In the genomic region with DNA sequence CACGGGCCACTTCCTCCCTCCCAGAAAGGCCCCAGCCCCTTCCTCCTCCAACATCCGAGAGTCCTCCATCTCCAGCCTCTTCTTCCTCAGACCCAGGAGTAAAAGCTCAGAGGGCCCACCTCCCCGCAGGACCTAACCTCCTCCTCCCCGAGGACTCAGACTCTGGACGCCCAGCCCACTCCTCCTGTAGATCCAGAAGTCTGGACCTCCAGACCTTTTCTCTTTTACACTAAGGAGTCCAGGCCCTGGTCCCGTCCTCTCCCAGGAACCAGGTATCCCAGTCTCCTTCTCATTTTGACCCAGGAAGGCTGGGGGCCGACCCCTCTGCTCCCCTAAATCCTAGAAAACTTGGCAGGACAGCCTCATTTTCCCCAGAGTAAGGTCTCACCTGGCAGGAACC, we compare ENCODE assay signal across 20 cellular contexts. TPM values are rescaled to one million over a fixed set of nuclear protein-coding genes. Genes with fewer than 3 reads are reported as not detected.
DNase-seq lines count a peak whose midpoint lies in the region; ATAC-seq, FAIRE-seq and TF ChIP-seq lines count a peak whose summit lies in the region.
"Had no signal": no experiment of that assay in that cellular context is flagged by ENCODE, and none has a peak within 500 bp of the region (broad histone marks: within the 10 kb centered on the region; RNA-seq: fewer than 3 reads in every experiment).

No MANE protein-coding gene starts in this region.

- no peak overlapping the region for H2AFZ ChIP-seq in SK-N-SH (ENCODE audit: low read depth)
- peak overlapping the region; percentile 93 for H2AFZ ChIP-seq in K562 (ENCODE audit: low read depth, low read length)

- H3K4me3 Mint-ChIP-seq in glutamatergic neuron (ENCODE audit: unreplicated experiment), result no peak overlapping the region
- H3K4me3 Mint-ChIP-seq: CD8-positive, alpha-beta T cell had no signal

- TF ChIP-seq RAD21 in SK-N-SH (IDR thresholded peaks at IDR 0.05; ENCODE audit: low read length) (no peak), K562 (CRISPR knock-in tag; conservative IDR thresholded peaks at IDR 0.05 in 1 of 2, IDR thresholded peaks at IDR 0.05 in 1 of 2) (no peak)

- H3K9ac ChIP-seq in SK-N-SH, result no peak overlapping the region
- H3K9ac ChIP-seq in K562 (ENCODE audit: insufficient read depth in 1 of 2, low read depth in 2 of 2, low read length in 2 of 2), result no peak overlapping the region; a peak in 2 of 4 replicates

- CTCF ChIA-PET in SK-N-SH (lab: Yijun Ruan, JAX) (no interaction called here), K562 (lab: Yijun Ruan, JAX; ENCODE audit: low intra/inter-chr PET ratio) (no interaction called here)

- H4K20me1 ChIP-seq in SK-N-SH (ENCODE audit: insufficient read depth), result no peaks in the 10 kb centered on the region
- no peaks in the 10 kb centered on the region for H4K20me1 ChIP-seq in K562 (replicated peaks; ENCODE audit: control insufficient read depth, insufficient read depth, low read length)

- H3K27me3 ChIP-seq in SK-N-SH (ENCODE audit: insufficient read depth), result peaks cover 15% of the 10 kb centered on the region; the same call in 1 of the 2 replicates
- peaks cover 0 to 8% of the 10 kb centered on the region in 2 experiments; a peak in 2 of 5 replicates for H3K27me3 ChIP-seq in K562 (ENCODE audit: control insufficient read depth in 2 of 2, insufficient read depth in 2 of 2, low read length in 2 of 2)
- H3K27me3 ChIP-seq in uterus, result peaks cover 0 to 12% of the 10 kb centered on the region in 2 donors

- POLR2A ChIA-PET in SK-N-SH (lab: Yijun Ruan, JAX) (no interaction called here), K562 (lab: Yijun Ruan, JAX) (interaction anchor here (0.6 kb wide), 1 partner anchor 70 kb away, joined by 3 read pairs; no protein-coding TSS in a partner anchor)

- TF ChIP-seq POLR2A in K562 (conservative IDR thresholded peaks at IDR 0.05), result no peak
- no peak for TF ChIP-seq POLR2A in uterus (IDR thresholded peaks at IDR 0.05)

- ATAC-seq in SK-N-SH treated with all-trans-retinoic acid at 6 μM for 48 hours (no peak), K562 (no peak)
- ATAC-seq: CD8-positive, alpha-beta T cell had no signal

- 29% methylated on average over 7 of the region's 7 CpGs for WGBS in SK-N-SH (ENCODE audit: low lambda C conversion rate)
- WGBS in K562 (ENCODE audit: insufficient coverage, low coverage, missing lambda C conversion rate), result 67% methylated on average over 7 of the region's 7 CpGs

- H3K9me2 ChIP-seq in SK-N-SH, result no peaks in the 10 kb centered on the region

- TF ChIP-seq CTCF in SK-N-SH (IDR thresholded peaks at IDR 0.05) (no peak), K562 (IDR thresholded peaks at IDR 0.05 in 2 of 3, conservative IDR thresholded peaks at IDR 0.05 in 1 of 3; ENCODE audit: insufficient read depth in 2 of 3, low read depth in 1 of 3, low read length in 3 of 3) (no peak), uterus (IDR thresholded peaks at IDR 0.05) (no peak), glutamatergic neuron (IDR thresholded peaks at IDR 0.05; ENCODE audit: partially characterized antibody, unreplicated experiment) (no peak)

- no TSS peak for BruUV-seq in K562 (replicated peaks; lab: Mats Ljungman, UMichigan)

- no peak for TF ChIP-seq EP300 in SK-N-SH (IDR thresholded peaks at IDR 0.05; ENCODE audit: borderline replicate concordance in 1 of 2, low read depth in 1 of 2, low read length in 1 of 2)
- no peak for TF ChIP-seq EP300 in K562 (IDR thresholded peaks at IDR 0.05; ENCODE audit: low read length)

- no peaks in the 10 kb centered on the region for H3K79me2 ChIP-seq in SK-N-SH (ENCODE audit: insufficient read depth)
- H3K79me2 ChIP-seq in K562 (ENCODE audit: control insufficient read depth, insufficient read depth, low read length), result no peaks in the 10 kb centered on the region

- DNase-seq in SK-N-SH, result peak; percentile 5
- no peak for DNase-seq in K562 (ENCODE audit: extremely low read depth in 1 of 4, low spot score in 3 of 4)
- peak; percentile 63 for DNase-seq in posterior vena cava (ENCODE audit: low spot score)
- no peak for DNase-seq in uterus
- no peak for DNase-seq in DMS53 treated with DMSO at 0.1 percent for 48 hours (lab: John Stamatoyannopoulos, UW; ENCODE audit: unreplicated experiment)
- DNase-seq in glutamatergic neuron, result no peak
- DNase-seq: CD8-positive, alpha-beta T cell; COR-L47; DMS79; GOT3; IMR-90; KG1 had no signal

- no peak overlapping the region for H3K27ac Mint-ChIP-seq in glutamatergic neuron (ENCODE audit: unreplicated experiment)
- H3K27ac Mint-ChIP-seq: CD8-positive, alpha-beta T cell had no signal

- H3K9me3 Mint-ChIP-seq in glutamatergic neuron (ENCODE audit: unreplicated experiment), result peaks cover 1% of the 10 kb centered on the region
- H3K9me3 Mint-ChIP-seq: CD8-positive, alpha-beta T cell had no signal

- no peak overlapping the region for H3K4me3 ChIP-seq in SK-N-SH (ENCODE audit: low read depth in 2 of 2, low read length in 1 of 2)
- H3K4me3 ChIP-seq in K562, result no peak overlapping the region
- H3K4me3 ChIP-seq in uterus, result no peak overlapping the region

- no peak overlapping the region for H3K27ac ChIP-seq in SK-N-SH (ENCODE audit: low read depth in 2 of 2, low read length in 1 of 2)
- no peak overlapping the region for H3K27ac ChIP-seq in K562 (ENCODE audit: extremely low read depth, low read depth, low read length)
- H3K27ac ChIP-seq in uterus, result no peak overlapping the region
- H3K27ac ChIP-seq: 22Rv1 had no signal

- H3K9me1 ChIP-seq in K562 (ENCODE audit: control insufficient read depth, insufficient read depth, low read length), result no peaks in the 10 kb centered on the region

- no peaks in the 10 kb centered on the region for H3F3A ChIP-seq in SK-N-SH (replicated peaks; ENCODE audit: insufficient read depth)

- intact Hi-C loops in K562 (cut with micrococcal nuclease), result no loop called here
- intact Hi-C loops in posterior vena cava (cut with DNase I), result no loop called here
- intact Hi-C loops in uterus (cut with DNase I; ENCODE audit: low total_unique reads), result no loop called here

- H3K36me3 Mint-ChIP-seq in glutamatergic neuron (ENCODE audit: unreplicated experiment), result no peaks in the 10 kb centered on the region
- H3K36me3 Mint-ChIP-seq: CD14-positive monocyte; CD8-positive, alpha-beta T cell had no signal

- peaks cover 13% of the 10 kb centered on the region for H3K27me3 Mint-ChIP-seq in glutamatergic neuron (ENCODE audit: unreplicated experiment)

- H3K4me1 ChIP-seq in SK-N-SH (ENCODE audit: control insufficient read depth in 1 of 2, insufficient read depth in 2 of 2, low read depth in 1 of 2, low read length in 1 of 2), result no peaks in the 10 kb centered on the region
- H3K4me1 ChIP-seq in K562 (replicated peaks in 1 of 2; ENCODE audit: control insufficient read depth in 2 of 2, insufficient read depth in 2 of 2, low read length in 2 of 2), result peaks cover 19 to 32% of the 10 kb centered on the region in 2 experiments; a peak in 4 of 5 replicates
- no peaks in the 10 kb centered on the region for H3K4me1 ChIP-seq in uterus

- no peaks in the 10 kb centered on the region for H3K4me1 Mint-ChIP-seq in glutamatergic neuron (ENCODE audit: low read depth, unreplicated experiment)

- FAIRE-seq in K562 (lab: Jason Lieb, UNC), result no peak
- FAIRE-seq: G401.6, GM12892, GM19239 had no signal

- no peaks in the 10 kb centered on the region for H3K9me3 ChIP-seq in SK-N-SH
- no peaks in the 10 kb centered on the region for H3K9me3 ChIP-seq in K562 (replicated peaks; ENCODE audit: control insufficient read depth, insufficient read depth, low read depth, low read length)
- no peaks in the 10 kb centered on the region for H3K9me3 ChIP-seq in uterus

- no peak overlapping the region for H3K4me2 ChIP-seq in SK-N-SH
- H3K4me2 ChIP-seq in K562 (ENCODE audit: insufficient read depth, low read length), result peak overlapping the region; percentile 59; the same call in 1 of the 2 replicates

- in situ Hi-C loops in K562 (cut with MboI), result no loop called here

- no peaks in the 10 kb centered on the region for H3K36me3 ChIP-seq in SK-N-SH (replicated peaks in 1 of 2; ENCODE audit: control insufficient read depth in 1 of 2, insufficient read depth in 2 of 2, low read length in 1 of 2)
- H3K36me3 ChIP-seq in K562 (ENCODE audit: control insufficient read depth, insufficient read depth, low read length), result no peaks in the 10 kb centered on the region
- H3K36me3 ChIP-seq in uterus, result no peaks in the 10 kb centered on the region

RNA-seq across cellular contexts. Expression of gene KLK8, which starts 1.9 kb away (rescaled TPM):
- polyA plus RNA-seq in SK-N-SH (2012; rRNA removed) (not detected in 2 replicates), K562 (2011; rRNA removed) (0.62 and 0.79 TPM in 2 replicates), K562 (2014; fragmentation: Illumina TruSeq; extraction: Trizol) (0.44 and 0.49 TPM in 2 replicates), K562 (2014; fragmentation: Nextera tagmentation; extraction: Ambion mirVana) (1 to 10 TPM in 1 of 2 experiments, under 1 TPM in 1; 0.37 to 1.7 TPM), K562 (2014; rRNA removed) (1.1 and 1.4 TPM in 2 replicates)
- not detected in 2 replicates for polyA plus RNA-seq in SK-N-SH (2012; cell fraction: cytosol; rRNA removed)
- not detected in 2 replicates for polyA plus RNA-seq in SK-N-SH (2012; cell fraction: nucleus; rRNA removed)
- 0.93 TPM in 1 of 2 replicates, not detected in the other for total RNA-seq in K562 (2011; cell fraction: chromatin; rRNA removed; ENCODE audit: low replicate concordance)
- total RNA-seq in K562 (2011; cell fraction: nucleolus; rRNA removed), result 0.66 and 2.2 TPM in 2 replicates
- 1.2 and 3.7 TPM in 2 replicates for total RNA-seq in K562 (2011; cell fraction: nucleoplasm; rRNA removed)
- total RNA-seq in K562 (2014; rRNA removed) (0.45 TPM in 1 of 2 replicates, not detected in the other), K562 (2014; rRNA removed; fragmentation: Illumina TruSeq; extraction: Trizol) (0.40 TPM in 1 of 2 replicates, not detected in the other), K562 (2015; rRNA removed; fragmentation: Illumina TruSeq; extraction: Trizol) (0.41 and 0.76 TPM in 2 replicates), K562 (2021) (1.4 TPM in 2 replicates), posterior vena cava (not detected), uterus (1 to 10 TPM in 1 of 4 donors, not detected in 3; 4.8 TPM), glutamatergic neuron (ENCODE audit: unreplicated experiment) (not detected)
- 0.65 and 1.9 TPM in 2 replicates for polyA plus RNA-seq in K562 (2011; cell fraction: cytosol; rRNA removed)
- 0.72 and 2.0 TPM in 2 replicates for polyA plus RNA-seq in K562 (2011; cell fraction: nucleus; rRNA removed)
- polyA plus RNA-seq in K562 (2012), result 1.6 and 3.0 TPM in 2 replicates
- not detected in 2 replicates for polyA minus RNA-seq in K562 (2011; rRNA and poly(A)+ RNA removed)
- polyA minus RNA-seq in K562 (2011; cell fraction: cytosol; rRNA and poly(A)+ RNA removed), result not detected in 2 replicates
- polyA minus RNA-seq in K562 (2011; cell fraction: nucleus; rRNA and poly(A)+ RNA removed), result 0.67 TPM in 1 of 2 replicates, not detected in the other
- total RNA-seq: A673; CD8-positive, alpha-beta T cell; IMR-90 had no signal
- polyA plus RNA-seq: BJ, CD14-positive monocyte, IMR-90 had no signal

RNA-seq across cellular contexts. Expression of gene KLK10, which starts 16.2 kb away (rescaled TPM):
- polyA plus RNA-seq in SK-N-SH (2012; rRNA removed) (not detected in 2 replicates), K562 (2011; rRNA removed) (not detected in 2 replicates), K562 (2014; fragmentation: Illumina TruSeq; extraction: Trizol) (not detected in 2 replicates), K562 (2014; fragmentation: Nextera tagmentation; extraction: Ambion mirVana) (not detected), K562 (2014; rRNA removed) (not detected in 2 replicates)
- polyA plus RNA-seq in SK-N-SH (2012; cell fraction: cytosol; rRNA removed), result not detected in 2 replicates
- not detected in 2 replicates for polyA plus RNA-seq in SK-N-SH (2012; cell fraction: nucleus; rRNA removed)
- total RNA-seq in K562 (2011; cell fraction: chromatin; rRNA removed; ENCODE audit: low replicate concordance), result not detected in 2 replicates
- total RNA-seq in K562 (2011; cell fraction: nucleolus; rRNA removed), result not detected in 2 replicates
- 0.46 TPM in 1 of 2 replicates, not detected in the other for total RNA-seq in K562 (2011; cell fraction: nucleoplasm; rRNA removed)
- total RNA-seq in K562 (2014; rRNA removed) (not detected in 2 replicates), K562 (2014; rRNA removed; fragmentation: Illumina TruSeq; extraction: Trizol) (not detected in 2 replicates), K562 (2015; rRNA removed; fragmentation: Illumina TruSeq; extraction: Trizol) (not detected in 2 replicates), K562 (2021) (0.11 TPM in 1 of 2 replicates, not detected in the other), posterior vena cava (not detected), uterus (1 to 10 TPM in 2 of 4 donors, not detected in 2; 3.8 to 4.1 TPM), glutamatergic neuron (ENCODE audit: unreplicated experiment) (not detected)
- polyA plus RNA-seq in K562 (2011; cell fraction: cytosol; rRNA removed), result 0.18 TPM in 1 of 2 replicates, not detected in the other
- polyA plus RNA-seq in K562 (2011; cell fraction: nucleus; rRNA removed), result not detected in 2 replicates
- polyA plus RNA-seq in K562 (2012), result 0.03 and 0.08 TPM in 2 replicates
- polyA minus RNA-seq in K562 (2011; rRNA and poly(A)+ RNA removed), result not detected in 2 replicates
- polyA minus RNA-seq in K562 (2011; cell fraction: cytosol; rRNA and poly(A)+ RNA removed), result not detected in 2 replicates
- polyA minus RNA-seq in K562 (2011; cell fraction: nucleus; rRNA and poly(A)+ RNA removed), result not detected in 2 replicates
- total RNA-seq: A673; CD8-positive, alpha-beta T cell; IMR-90 had no signal
- polyA plus RNA-seq: BJ, CD14-positive monocyte, IMR-90 had no signal

RNA-seq across cellular contexts. Expression of gene KLK7, which starts 19.6 kb away (rescaled TPM):
- not detected in 2 replicates for polyA plus RNA-seq in SK-N-SH (2012; rRNA removed)
- not detected in 2 replicates for polyA plus RNA-seq in SK-N-SH (2012; cell fraction: cytosol; rRNA removed)
- not detected in 2 replicates for polyA plus RNA-seq in SK-N-SH (2012; cell fraction: nucleus; rRNA removed)
- not detected in 2 replicates for total RNA-seq in K562 (2011; cell fraction: chromatin; rRNA removed; ENCODE audit: low replicate concordance)
- total RNA-seq in K562 (2011; cell fraction: nucleolus; rRNA removed), result not detected in 2 replicates
- not detected in 2 replicates for total RNA-seq in K562 (2011; cell fraction: nucleoplasm; rRNA removed)
- not detected in 2 replicates for total RNA-seq in K562 (2014; rRNA removed)
- not detected in 2 replicates for total RNA-seq in K562 (2014; rRNA removed; fragmentation: Illumina TruSeq; extraction: Trizol)
- total RNA-seq in K562 (2015; rRNA removed; fragmentation: Illumina TruSeq; extraction: Trizol), result not detected in 2 replicates
- not detected in 2 replicates for total RNA-seq in K562 (2021)
- not detected in 2 replicates for polyA plus RNA-seq in K562 (2011; rRNA removed)
- polyA plus RNA-seq in K562 (2011; cell fraction: cytosol; rRNA removed), result 0.06 TPM in 1 of 2 replicates, not detected in the other
- not detected in 2 replicates for polyA plus RNA-seq in K562 (2011; cell fraction: nucleus; rRNA removed)
- polyA plus RNA-seq in K562 (2012), result 0.08 TPM in 1 of 2 replicates, not detected in the other
- not detected in 2 replicates for polyA plus RNA-seq in K562 (2014; fragmentation: Illumina TruSeq; extraction: Trizol)
- under 1 TPM in 1 of 2 experiments, not detected in 1; 0.03 TPM for polyA plus RNA-seq in K562 (2014; fragmentation: Nextera tagmentation; extraction: Ambion mirVana)
- not detected in 2 replicates for polyA plus RNA-seq in K562 (2014; rRNA removed)
- not detected in 2 replicates for polyA minus RNA-seq in K562 (2011; rRNA and poly(A)+ RNA removed)
- polyA minus RNA-seq in K562 (2011; cell fraction: cytosol; rRNA and poly(A)+ RNA removed), result not detected in 2 replicates
- not detected in 2 replicates for polyA minus RNA-seq in K562 (2011; cell fraction: nucleus; rRNA and poly(A)+ RNA removed)
- total RNA-seq in posterior vena cava, result not detected
- 1 to 10 TPM in 1 of 4 donors, under 1 TPM in 1, not detected in 2; 0.14 to 1.1 TPM for total RNA-seq in uterus
- total RNA-seq in glutamatergic neuron (ENCODE audit: unreplicated experiment), result not detected
- total RNA-seq: A673; CD8-positive, alpha-beta T cell; IMR-90 had no signal
- polyA plus RNA-seq: BJ, CD14-positive monocyte, IMR-90 had no signal

RNA-seq across cellular contexts. Expression of gene KLK11, which starts 23.1 kb away (rescaled TPM):
- polyA plus RNA-seq in SK-N-SH (2012; rRNA removed) (not detected in 2 replicates), K562 (2011; rRNA removed) (not detected in 2 replicates), K562 (2014; fragmentation: Illumina TruSeq; extraction: Trizol) (not detected in 2 replicates), K562 (2014; fragmentation: Nextera tagmentation; extraction: Ambion mirVana) (not detected), K562 (2014; rRNA removed) (not detected in 2 replicates)
- not detected in 2 replicates for polyA plus RNA-seq in SK-N-SH (2012; cell fraction: cytosol; rRNA removed)
- polyA plus RNA-seq in SK-N-SH (2012; cell fraction: nucleus; rRNA removed), result not detected in 2 replicates
- total RNA-seq in K562 (2011; cell fraction: chromatin; rRNA removed; ENCODE audit: low replicate concordance), result not detected in 2 replicates
- total RNA-seq in K562 (2011; cell fraction: nucleolus; rRNA removed), result not detected in 2 replicates
- total RNA-seq in K562 (2011; cell fraction: nucleoplasm; rRNA removed), result not detected in 2 replicates
- total RNA-seq in K562 (2014; rRNA removed) (not detected in 2 replicates), K562 (2014; rRNA removed; fragmentation: Illumina TruSeq; extraction: Trizol) (not detected in 2 replicates), K562 (2015; rRNA removed; fragmentation: Illumina TruSeq; extraction: Trizol) (not detected in 2 replicates), K562 (2021) (not detected in 2 replicates), posterior vena cava (not detected), uterus (1 to 10 TPM in 2 of 4 donors, not detected in 2; 1.3 to 2.0 TPM), glutamatergic neuron (ENCODE audit: unreplicated experiment) (not detected)
- polyA plus RNA-seq in K562 (2011; cell fraction: cytosol; rRNA removed), result not detected in 2 replicates
- polyA plus RNA-seq in K562 (2011; cell fraction: nucleus; rRNA removed), result not detected in 2 replicates
- not detected in 2 replicates for polyA plus RNA-seq in K562 (2012)
- polyA minus RNA-seq in K562 (2011; rRNA and poly(A)+ RNA removed), result not detected in 2 replicates
- polyA minus RNA-seq in K562 (2011; cell fraction: cytosol; rRNA and poly(A)+ RNA removed), result not detected in 2 replicates
- not detected in 2 replicates for polyA minus RNA-seq in K562 (2011; cell fraction: nucleus; rRNA and poly(A)+ RNA removed)
- total RNA-seq: A673; CD8-positive, alpha-beta T cell; IMR-90 had no signal
- polyA plus RNA-seq: BJ, CD14-positive monocyte, IMR-90 had no signal

RNA-seq across cellular contexts. Expression of gene KLK12, which starts 31.5 kb away (rescaled TPM):
- polyA plus RNA-seq in SK-N-SH (2012; rRNA removed) (not detected in 2 replicates), K562 (2011; rRNA removed) (not detected in 2 replicates), K562 (2014; fragmentation: Illumina TruSeq; extraction: Trizol) (not detected in 2 replicates), K562 (2014; fragmentation: Nextera tagmentation; extraction: Ambion mirVana) (not detected), K562 (2014; rRNA removed) (not detected in 2 replicates)
- not detected in 2 replicates for polyA plus RNA-seq in SK-N-SH (2012; cell fraction: cytosol; rRNA removed)
- polyA plus RNA-seq in SK-N-SH (2012; cell fraction: nucleus; rRNA removed), result not detected in 2 replicates
- total RNA-seq in K562 (2011; cell fraction: chromatin; rRNA removed; ENCODE audit: low replicate concordance), result not detected in 2 replicates
- total RNA-seq in K562 (2011; cell fraction: nucleolus; rRNA removed), result not detected in 2 replicates
- total RNA-seq in K562 (2011; cell fraction: nucleoplasm; rRNA removed), result not detected in 2 replicates
- total RNA-seq in K562 (2014; rRNA removed) (not detected in 2 replicates), K562 (2014; rRNA removed; fragmentation: Illumina TruSeq; extraction: Trizol) (not detected in 2 replicates), K562 (2015; rRNA removed; fragmentation: Illumina TruSeq; extraction: Trizol) (not detected in 2 replicates), K562 (2021) (not detected in 2 replicates), posterior vena cava (not detected), uterus (not detected), glutamatergic neuron (ENCODE audit: unreplicated experiment) (0.66 TPM)
- not detected in 2 replicates for polyA plus RNA-seq in K562 (2011; cell fraction: cytosol; rRNA removed)
- not detected in 2 replicates for polyA plus RNA-seq in K562 (2011; cell fraction: nucleus; rRNA removed)
- not detected in 2 replicates for polyA plus RNA-seq in K562 (2012)
- polyA minus RNA-seq in K562 (2011; rRNA and poly(A)+ RNA removed), result not detected in 2 replicates
- polyA minus RNA-seq in K562 (2011; cell fraction: cytosol; rRNA and poly(A)+ RNA removed), result not detected in 2 replicates
- polyA minus RNA-seq in K562 (2011; cell fraction: nucleus; rRNA and poly(A)+ RNA removed), result not detected in 2 replicates
- total RNA-seq: A673; CD8-positive, alpha-beta T cell; IMR-90 had no signal
- polyA plus RNA-seq: BJ, CD14-positive monocyte, IMR-90 had no signal

Comparison
In these comparisons a context has a peak if more than half of its experiments do, and no peak if none do; other contexts are left out.
1. DNase-seq: peak in SK-N-SH (single experiment) and posterior vena cava (single experiment); none in K562 (0 of 4), uterus (0 of 2), DMS53 treated with DMSO at 0.1 percent for 48 hours (single experiment) and glutamatergic neuron (single experiment).